23 cellular contexts compared by ENCODE assay signal in genomic region chr9:125141251-125141650, GRCh38. TPM values are rescaled to one million over a fixed set of nuclear protein-coding genes. Genes with fewer than 3 reads are reported as not detected.
DNase-seq lines count a peak whose midpoint lies in the region; ATAC-seq and TF ChIP-seq lines count a peak whose summit lies in the region.
"Had no signal": no experiment of that assay in that cellular context is flagged by ENCODE, and none has a peak within 500 bp of the region (broad histone marks: within the 10 kb centered on the region; RNA-seq: fewer than 3 reads in every experiment).

No MANE protein-coding gene starts in this region.

- no peak overlapping the region for H3K27ac ChIP-seq in CD4-positive, CD25-positive, alpha-beta regulatory T cell (ENCODE audit: insufficient read depth, low read length, poor library complexity, severe bottlenecking)
- H3K27ac ChIP-seq: body of pancreas, psoas muscle, skin epidermis had no signal

- H3K36me3 ChIP-seq in CD4-positive, CD25-positive, alpha-beta regulatory T cell (ENCODE audit: control insufficient read depth, insufficient read depth, low read length), result peaks cover 6% of the 10 kb centered on the region

- no peaks in the 10 kb centered on the region for H3K9me3 ChIP-seq in CD4-positive, CD25-positive, alpha-beta regulatory T cell (ENCODE audit: control insufficient read depth in 2 of 2, low read length in 2 of 2)
- H3K9me3 ChIP-seq: body of pancreas, psoas muscle had no signal

- peaks cover 31% of the 10 kb centered on the region for H3K4me1 ChIP-seq in CD4-positive, CD25-positive, alpha-beta regulatory T cell (ENCODE audit: control insufficient read depth, insufficient read depth, low read length, poor library complexity, severe bottlenecking)
- H3K4me1 ChIP-seq: psoas muscle had no signal

- no peaks in the 10 kb centered on the region for H3K27me3 Mint-ChIP-seq in CD4-positive, CD25-positive, alpha-beta regulatory T cell
- H3K27me3 Mint-ChIP-seq in activated T-helper 2 cell treated with anti-CD3 and anti-CD28 coated beads, Interferon-gamma antibody, Interleukin-2, Interleukin-4, amounts not matched to agents 10 μg/mL and 5 μg/mL and 100 μg/mL, durations not matched to agents 14 hours and 24 hours and 36 hours (ENCODE audit: low read depth), result no peaks in the 10 kb centered on the region
- no peaks in the 10 kb centered on the region for H3K27me3 Mint-ChIP-seq in nephron (ENCODE audit: low read depth)
- H3K27me3 Mint-ChIP-seq: activated naive CD4-positive, alpha-beta T cell treated with anti-CD3 and anti-CD28 coated beads, Interleukin-2, amount 50 U/mL, for 24 hours; activated T-cell treated with anti-CD3 and anti-CD28 coated beads, Interleukin-2, amount 50 U/mL, for 24 hours; stimulated activated naive CD8-positive, alpha-beta T cell treated with anti-CD3 and anti-CD28 coated beads, Interleukin-15, Interleukin-2, amounts not matched to agents 100 ng/mL and 50 ng/mL, for 24 hours had no signal

- peak overlapping the region; percentile 96 to 99 (median 97) for H3K4me3 Mint-ChIP-seq in CD4-positive, CD25-positive, alpha-beta regulatory T cell
- H3K4me3 Mint-ChIP-seq in activated T-helper 2 cell treated with anti-CD3 and anti-CD28 coated beads, Interferon-gamma antibody, Interleukin-2, Interleukin-4, amounts not matched to agents 10 μg/mL and 5 μg/mL and 100 μg/mL, durations not matched to agents 14 hours and 24 hours and 36 hours (ENCODE audit: low read depth), result peak overlapping the region; percentile 97
- H3K4me3 Mint-ChIP-seq in nephron, result peak overlapping the region in 2 of 3 experiments; percentile 43 to 100

- DNase-seq in CD4-positive, CD25-positive, alpha-beta regulatory T cell, result no peak
- DNase-seq in HCEC 1CT, result peak; percentile 73
- no peak for DNase-seq in activated T-helper 2 cell treated with anti-CD3 and anti-CD28 coated beads, Interferon-gamma antibody, Interleukin-2, Interleukin-4, amounts not matched to agents 10 μg/mL and 5 μg/mL and 100 μg/mL, durations not matched to agents 14 hours and 24 hours and 36 hours (ENCODE audit: low spot score)
- DNase-seq in activated CD4-positive, alpha-beta T cell treated with anti-CD3 and anti-CD28 coated beads for 1 hour, result no peak
- no peak for DNase-seq in NCI-H1436 (lab: John Stamatoyannopoulos, UW)
- DNase-seq in OCI-M2 (lab: John Stamatoyannopoulos, UW; ENCODE audit: unreplicated experiment), result no peak
- DNase-seq: activated CD4-positive, CD25-positive, alpha-beta regulatory T cell; activated CD8-positive, alpha-beta T cell treated with anti-CD3 and anti-CD28 coated beads, Interleukin-2, amount 10 ng/mL, durations not matched to agents 7 days and 5 days; activated T-cell treated with anti-CD3 and anti-CD28 coated beads, Interleukin-2, amount 50 U/mL, for 24 hours; body of pancreas; head of caudate nucleus; KBM-7; midbrain; NCI-H1930; NCI-H226; psoas muscle had no signal

- H3K27ac Mint-ChIP-seq in CD4-positive, CD25-positive, alpha-beta regulatory T cell, result no peak overlapping the region
- H3K27ac Mint-ChIP-seq in activated T-helper 2 cell treated with anti-CD3 and anti-CD28 coated beads, Interferon-gamma antibody, Interleukin-2, Interleukin-4, amounts not matched to agents 10 μg/mL and 5 μg/mL and 100 μg/mL, durations not matched to agents 14 hours and 24 hours and 36 hours, result no peak overlapping the region
- H3K27ac Mint-ChIP-seq in nephron, result no peak overlapping the region
- H3K27ac Mint-ChIP-seq: activated CD8-positive, alpha-beta T cell treated with anti-CD3 and anti-CD28 coated beads, Interleukin-2, amount 10 ng/mL, durations not matched to agents 7 days and 5 days; activated naive CD4-positive, alpha-beta T cell treated with anti-CD3 and anti-CD28 coated beads, Interleukin-2, amount 50 U/mL, for 24 hours; activated T-cell treated with anti-CD3 and anti-CD28 coated beads, Interleukin-2, amount 50 U/mL, for 24 hours; GM23338; stimulated activated naive CD8-positive, alpha-beta T cell treated with anti-CD3 and anti-CD28 coated beads, Interleukin-15, Interleukin-2, amounts not matched to agents 100 ng/mL and 50 ng/mL, for 24 hours had no signal

- TF ChIP-seq CTCF in nephron (IDR thresholded peaks at IDR 0.05; ENCODE audit: unreplicated experiment in 3 of 3), result no peak

- peak overlapping the region; percentile 17 for H3K4me3 ChIP-seq in CD4-positive, CD25-positive, alpha-beta regulatory T cell (ENCODE audit: low read depth, low read length)
- H3K4me3 ChIP-seq: body of pancreas, psoas muscle, skin epidermis had no signal

- peaks cover 8 to 54% (median 31%) of the 10 kb centered on the region in 4 donors for H3K4me1 Mint-ChIP-seq in CD4-positive, CD25-positive, alpha-beta regulatory T cell
- H3K4me1 Mint-ChIP-seq in activated T-helper 2 cell treated with anti-CD3 and anti-CD28 coated beads, Interferon-gamma antibody, Interleukin-2, Interleukin-4, amounts not matched to agents 10 μg/mL and 5 μg/mL and 100 μg/mL, durations not matched to agents 14 hours and 24 hours and 36 hours (ENCODE audit: low read depth), result peaks cover 23% of the 10 kb centered on the region
- peaks cover 15% of the 10 kb centered on the region for H3K4me1 Mint-ChIP-seq in nephron

- no peak for ATAC-seq in CD4-positive, CD25-positive, alpha-beta regulatory T cell (ENCODE audit: low read depth in 2 of 2)
- ATAC-seq in HG03108 (IDR thresholded peaks at IDR 0.05; ENCODE audit: unreplicated experiment), result no peak
- ATAC-seq: activated CD8-positive, alpha-beta T cell treated with anti-CD3 and anti-CD28 coated beads, Interleukin-2, amount 10 ng/mL, durations not matched to agents 7 days and 5 days; body of pancreas; GM23338; left lobe of liver; psoas muscle had no signal

- H3K27me3 ChIP-seq in CD4-positive, CD25-positive, alpha-beta regulatory T cell (ENCODE audit: control insufficient read depth, insufficient read depth, low read length), result no peaks in the 10 kb centered on the region
- H3K27me3 ChIP-seq: body of pancreas had no signal

- H3K36me3 Mint-ChIP-seq in CD4-positive, CD25-positive, alpha-beta regulatory T cell, result peaks cover 14% of the 10 kb centered on the region
- peaks cover 26% of the 10 kb centered on the region for H3K36me3 Mint-ChIP-seq in activated T-helper 2 cell treated with anti-CD3 and anti-CD28 coated beads, Interferon-gamma antibody, Interleukin-2, Interleukin-4, amounts not matched to agents 10 μg/mL and 5 μg/mL and 100 μg/mL, durations not matched to agents 14 hours and 24 hours and 36 hours (ENCODE audit: low read depth)
- H3K36me3 Mint-ChIP-seq in nephron (ENCODE audit: low read depth), result peaks cover 6% of the 10 kb centered on the region

- intact Hi-C loops in activated T-helper 2 cell treated with anti-CD3 and anti-CD28 coated beads, Interferon-gamma antibody, Interleukin-2, Interleukin-4, amounts not matched to agents 10 μg/mL and 5 μg/mL and 100 μg/mL, durations not matched to agents 14 hours and 24 hours and 36 hours (cut with micrococcal nuclease), result loop anchor here (5.0 kb wide), 1 partner anchor 279 kb away; the partner anchor contains the start of genes ARPC5L and RPL35

- H3K9me3 Mint-ChIP-seq in CD4-positive, CD25-positive, alpha-beta regulatory T cell, result no peaks in the 10 kb centered on the region
- H3K9me3 Mint-ChIP-seq in activated T-helper 2 cell treated with anti-CD3 and anti-CD28 coated beads, Interferon-gamma antibody, Interleukin-2, Interleukin-4, amounts not matched to agents 10 μg/mL and 5 μg/mL and 100 μg/mL, durations not matched to agents 14 hours and 24 hours and 36 hours, result no peaks in the 10 kb centered on the region
- no peaks in the 10 kb centered on the region for H3K9me3 Mint-ChIP-seq in nephron
- H3K9me3 Mint-ChIP-seq: activated naive CD4-positive, alpha-beta T cell treated with anti-CD3 and anti-CD28 coated beads, Interleukin-2, amount 50 U/mL, for 24 hours; activated T-cell treated with anti-CD3 and anti-CD28 coated beads, Interleukin-2, amount 50 U/mL, for 24 hours; GM23338; stimulated activated naive CD8-positive, alpha-beta T cell treated with anti-CD3 and anti-CD28 coated beads, Interleukin-15, Interleukin-2, amounts not matched to agents 100 ng/mL and 50 ng/mL, for 24 hours had no signal

RNA-seq across cellular contexts. Expression of gene SCAI, which starts 2.1 kb away (rescaled TPM):
- total RNA-seq in CD4-positive, CD25-positive, alpha-beta regulatory T cell, result 11.3 TPM
- 1 to 10 TPM; 1.7 to 4.8 (median 3.7) TPM for polyA plus RNA-seq in CD4-positive, CD25-positive, alpha-beta regulatory T cell
- 14.2 and 15.9 TPM in 2 replicates for total RNA-seq in activated T-helper 2 cell treated with anti-CD3 and anti-CD28 coated beads, Interferon-gamma antibody, Interleukin-2, Interleukin-4, amounts not matched to agents 10 μg/mL and 5 μg/mL and 100 μg/mL, durations not matched to agents 14 hours and 24 hours and 36 hours

RNA-seq across cellular contexts. Expression of gene PPP6C, which starts 48.4 kb away (rescaled TPM):
- 44.6 TPM for total RNA-seq in CD4-positive, CD25-positive, alpha-beta regulatory T cell
- polyA plus RNA-seq in CD4-positive, CD25-positive, alpha-beta regulatory T cell, result 10 to 100 TPM; 60.0 to 81.6 (median 67.0) TPM
- total RNA-seq in activated T-helper 2 cell treated with anti-CD3 and anti-CD28 coated beads, Interferon-gamma antibody, Interleukin-2, Interleukin-4, amounts not matched to agents 10 μg/mL and 5 μg/mL and 100 μg/mL, durations not matched to agents 14 hours and 24 hours and 36 hours, result 44.3 and 44.9 TPM in 2 replicates

RNA-seq across cellular contexts. Expression of gene RABEPK, which starts 59.1 kb away (rescaled TPM):
- 14.2 TPM for total RNA-seq in CD4-positive, CD25-positive, alpha-beta regulatory T cell
- 10 to 100 TPM; 37.2 to 39.5 (median 38.8) TPM for polyA plus RNA-seq in CD4-positive, CD25-positive, alpha-beta regulatory T cell
- total RNA-seq in activated T-helper 2 cell treated with anti-CD3 and anti-CD28 coated beads, Interferon-gamma antibody, Interleukin-2, Interleukin-4, amounts not matched to agents 10 μg/mL and 5 μg/mL and 100 μg/mL, durations not matched to agents 14 hours and 24 hours and 36 hours, result 32.8 and 34.0 TPM in 2 replicates
